Comparison of ENCODE assay signal across 13 cellular contexts in genomic region chr2:227374158-227374557, GRCh38. TPM values are rescaled to one million over a fixed set of nuclear protein-coding genes. Genes with fewer than 3 reads are reported as not detected.
A peak's percentile ranks its signal among the peaks of the same experiment; 100 is the strongest.
DNase-seq lines count a peak whose midpoint lies in the region; ATAC-seq and TF ChIP-seq lines count a peak whose summit lies in the region.
"Had no signal": no experiment of that assay in that cellular context is flagged by ENCODE, and none has a peak within 500 bp of the region (broad histone marks: within the 10 kb centered on the region; RNA-seq: fewer than 3 reads in every experiment).

No MANE protein-coding gene starts in this region.

- H3K4me3 Mint-ChIP-seq in activated CD8-positive, alpha-beta T cell treated with anti-CD3 and anti-CD28 coated beads for 36 hours: no peak overlapping the region
- H3K4me3 Mint-ChIP-seq in natural killer cell: no peak overlapping the region
- H3K4me3 Mint-ChIP-seq: activated B cell treated with CpG ODN at 0.5 μM for 24 hours, nephron progenitor cell had no signal

- CTCF ChIA-PET in activated CD8-positive, alpha-beta T cell treated with anti-CD3 and anti-CD28 coated beads for 36 hours (lab: Charles Lee): interaction anchor here (1.1 kb wide), 1 partner anchor 392 kb away, joined by 3 read pairs; no protein-coding TSS in a partner anchor

- no peak overlapping the region for H3K4me3 ChIP-seq in Jurkat, Clone E6-1 (ENCODE audit: low read length)
- H3K4me3 ChIP-seq: PC-9 had no signal

- H3K36me3 Mint-ChIP-seq in activated CD8-positive, alpha-beta T cell treated with anti-CD3 and anti-CD28 coated beads for 36 hours (ENCODE audit: low read depth): no peaks in the 10 kb centered on the region
- no peaks in the 10 kb centered on the region for H3K36me3 Mint-ChIP-seq in natural killer cell

- intact Hi-C loops in activated CD8-positive, alpha-beta T cell treated with anti-CD3 and anti-CD28 coated beads for 36 hours (cut with micrococcal nuclease): no loop called here
- intact Hi-C loops in natural killer cell (cut with micrococcal nuclease): no loop called here

- peak; percentile 97 for ATAC-seq in activated CD8-positive, alpha-beta T cell treated with anti-CD3 and anti-CD28 coated beads for 36 hours
- ATAC-seq in natural killer cell: peak; percentile 71 to 82 (median 82)
- no peak for ATAC-seq in GM18517 (IDR thresholded peaks at IDR 0.05; ENCODE audit: unreplicated experiment)
- ATAC-seq in GM18858 (IDR thresholded peaks at IDR 0.05; ENCODE audit: unreplicated experiment): no peak

- H3K27ac Mint-ChIP-seq in activated CD8-positive, alpha-beta T cell treated with anti-CD3 and anti-CD28 coated beads for 36 hours: peak overlapping the region; percentile 52
- H3K27ac Mint-ChIP-seq in natural killer cell: no peak overlapping the region
- H3K27ac Mint-ChIP-seq: activated B cell treated with CpG ODN at 0.5 μM for 24 hours, nephron progenitor cell had no signal

- peaks cover 8% of the 10 kb centered on the region for H3K4me1 Mint-ChIP-seq in activated CD8-positive, alpha-beta T cell treated with anti-CD3 and anti-CD28 coated beads for 36 hours (ENCODE audit: low read depth)
- H3K4me1 Mint-ChIP-seq in natural killer cell: peaks cover 0 to 7% of the 10 kb centered on the region in 2 donors

- H3K27me3 Mint-ChIP-seq in activated CD8-positive, alpha-beta T cell treated with anti-CD3 and anti-CD28 coated beads for 36 hours: peaks cover 1% of the 10 kb centered on the region
- peaks cover 13% of the 10 kb centered on the region in 2 donors for H3K27me3 Mint-ChIP-seq in natural killer cell (ENCODE audit: low read depth in 2 of 2)

- peak; percentile 79 for DNase-seq in COLO829 (ENCODE audit: low spot score)
- peak; percentile 86 for DNase-seq in Jurkat, Clone E6-1 (ENCODE audit: low read depth, low spot score)
- DNase-seq in activated CD8-positive, alpha-beta T cell treated with anti-CD3 and anti-CD28 coated beads for 36 hours: peak; percentile 75
- no peak for DNase-seq in natural killer cell
- DNase-seq in ureter (ENCODE audit: low spot score): no peak
- DNase-seq in ecto neural progenitor cell (ENCODE audit: low spot score): no peak
- DNase-seq: activated B cell treated with CpG ODN at 0.5 μM for 24 hours, dorsolateral prefrontal cortex, nephron progenitor cell, PC-9 had no signal

- POLR2A ChIA-PET in activated CD8-positive, alpha-beta T cell treated with anti-CD3 and anti-CD28 coated beads for 36 hours (lab: Charles Lee): interaction anchor here (0.6 to 1.0 kb wide), 2 partner anchors 88 to 92 kb away, joined by 3 read pairs; no protein-coding TSS in a partner anchor

- H3K9me3 Mint-ChIP-seq in activated CD8-positive, alpha-beta T cell treated with anti-CD3 and anti-CD28 coated beads for 36 hours: no peaks in the 10 kb centered on the region
- no peaks in the 10 kb centered on the region for H3K9me3 Mint-ChIP-seq in natural killer cell
- H3K9me3 Mint-ChIP-seq: activated B cell treated with CpG ODN at 0.5 μM for 24 hours, nephron progenitor cell had no signal

- TF ChIP-seq CTCF in activated CD8-positive, alpha-beta T cell treated with anti-CD3 and anti-CD28 coated beads for 36 hours (IDR thresholded peaks at IDR 0.05): no peak
- no peak for TF ChIP-seq CTCF in natural killer cell (IDR thresholded peaks at IDR 0.05)

RNA-seq across cellular contexts. Expression of gene TM4SF20, which starts 4.9 kb away (rescaled TPM):
- not detected for polyA plus RNA-seq in Jurkat, Clone E6-1 (2012; ENCODE audit: insufficient read depth, insufficient read length)
- not detected for total RNA-seq in activated CD8-positive, alpha-beta T cell treated with anti-CD3 and anti-CD28 coated beads for 36 hours
- not detected for total RNA-seq in natural killer cell
- total RNA-seq in ureter: not detected
- total RNA-seq: activated B cell treated with CpG ODN at 0.5 μM for 24 hours, MCF 10A, PC-9 had no signal

RNA-seq across cellular contexts. Expression of gene SCYGR1, which starts 13.6 kb away (rescaled TPM):
- not detected for polyA plus RNA-seq in Jurkat, Clone E6-1 (2012; ENCODE audit: insufficient read depth, insufficient read length)
- not detected for total RNA-seq in activated CD8-positive, alpha-beta T cell treated with anti-CD3 and anti-CD28 coated beads for 36 hours
- total RNA-seq in natural killer cell (not detected), ureter (not detected)
- total RNA-seq: activated B cell treated with CpG ODN at 0.5 μM for 24 hours, MCF 10A, PC-9 had no signal

RNA-seq across cellular contexts. Expression of gene MFF, which starts 49.1 kb away (rescaled TPM):
- polyA plus RNA-seq in Jurkat, Clone E6-1 (2012; ENCODE audit: insufficient read depth, insufficient read length): 123 TPM
- total RNA-seq in activated CD8-positive, alpha-beta T cell treated with anti-CD3 and anti-CD28 coated beads for 36 hours: 10 to 100 TPM; 66.5 to 73.9 TPM
- total RNA-seq in natural killer cell (10 to 100 TPM; 57.7 to 60.8 (median 59.8) TPM), ureter (73.0 TPM)

Comparison
In these comparisons a context has a peak if more than half of its experiments do, and no peak if none do; other contexts are left out.
1. DNase-seq: peak in COLO829 (single experiment), Jurkat, Clone E6-1 (single experiment) and activated CD8-positive, alpha-beta T cell treated with anti-CD3 and anti-CD28 coated beads for 36 hours (single experiment); none in natural killer cell (single experiment), ureter (single experiment) and ecto neural progenitor cell (single experiment).
2. ATAC-seq: peak in activated CD8-positive, alpha-beta T cell treated with anti-CD3 and anti-CD28 coated beads for 36 hours (single experiment) and natural killer cell (3 of 3); none in GM18517 (single experiment) and GM18858 (single experiment).